Comparison of ENCODE assay signal across 18 cellular contexts in the genomic region with DNA sequence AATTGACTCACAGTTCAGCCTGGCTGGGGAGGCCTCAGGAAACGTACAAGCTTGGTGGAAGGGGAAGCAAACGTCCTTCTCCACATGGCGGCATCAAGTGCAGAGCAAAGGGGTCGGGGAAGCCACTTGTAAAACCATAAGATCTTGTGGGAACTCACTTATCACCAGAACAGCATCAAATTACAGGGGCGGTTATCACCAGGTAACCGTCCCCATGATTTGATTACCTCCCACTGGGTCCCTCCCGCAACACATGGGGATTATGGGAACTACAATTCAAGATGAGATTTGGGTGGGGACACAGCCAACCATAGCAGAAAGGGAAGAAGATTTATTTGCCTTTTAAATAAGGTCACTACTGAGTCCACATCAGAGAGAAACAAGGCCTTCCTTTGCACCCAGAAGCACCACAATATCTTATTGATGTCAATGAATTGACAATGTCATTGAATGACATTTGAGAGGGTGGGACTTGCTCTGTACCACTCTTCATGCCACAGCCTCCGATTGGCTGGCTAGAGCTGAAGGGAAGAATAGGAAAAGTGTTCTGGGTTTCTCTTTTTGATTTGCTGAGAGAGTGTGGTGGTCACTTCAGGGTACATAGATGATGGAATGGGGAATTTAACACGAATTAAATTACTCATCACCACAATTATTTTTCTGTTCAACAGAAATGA. TPM values are rescaled to one million over a fixed set of nuclear protein-coding genes. Genes with fewer than 3 reads are reported as not detected.
DNase-seq lines count a peak whose midpoint lies in the region; ATAC-seq, FAIRE-seq and TF ChIP-seq lines count a peak whose summit lies in the region.
"Had no signal": no experiment of that assay in that cellular context is flagged by ENCODE, and none has a peak within 500 bp of the region (broad histone marks: within the 10 kb centered on the region; RNA-seq: fewer than 3 reads in every experiment).

No MANE protein-coding gene starts in this region.

- no peak overlapping the region for H3K4me3 ChIP-seq in K562
- H3K4me3 ChIP-seq: A549, PC-9, SJSA1 had no signal

- peaks cover 29% of the 10 kb centered on the region for H3K4me1 Mint-ChIP-seq in stimulated activated naive CD8-positive, alpha-beta T cell treated with anti-CD3 and anti-CD28 coated beads, Interleukin-15, amount 100 ng/mL, for 72 hours

- no peak overlapping the region for H3K4me2 ChIP-seq in K562 (ENCODE audit: insufficient read depth, low read length)
- H3K4me2 ChIP-seq: A549, PC-9 had no signal

- no peak for TF ChIP-seq CTCF in K562 (IDR thresholded peaks at IDR 0.05 in 2 of 3, conservative IDR thresholded peaks at IDR 0.05 in 1 of 3; ENCODE audit: insufficient read depth in 2 of 3, low read depth in 1 of 3, low read length in 3 of 3)

- CTCF ChIA-PET in K562 (lab: Yijun Ruan, JAX; ENCODE audit: low intra/inter-chr PET ratio): no interaction called here

- in situ Hi-C loops in K562 (cut with MboI): no loop called here

- no peaks in the 10 kb centered on the region for H3K27me3 ChIP-seq in K562 (ENCODE audit: control insufficient read depth in 2 of 2, insufficient read depth in 2 of 2, low read length in 2 of 2)
- H3K27me3 ChIP-seq: SJSA1 had no signal

- H3K9ac ChIP-seq in K562 (ENCODE audit: insufficient read depth in 1 of 2, low read depth in 2 of 2, low read length in 2 of 2): no peak overlapping the region

- intact Hi-C loops in K562 (cut with micrococcal nuclease): no loop called here

- BruUV-seq in K562 (replicated peaks; lab: Mats Ljungman, UMichigan): no TSS peak

- H3K27ac Mint-ChIP-seq in stimulated activated naive CD8-positive, alpha-beta T cell treated with anti-CD3 and anti-CD28 coated beads, Interleukin-15, amount 100 ng/mL, for 72 hours: peak overlapping the region; percentile 35 to 95
- H3K27ac Mint-ChIP-seq: IgD-negative memory B cell had no signal

- TF ChIP-seq POLR2A in K562 (conservative IDR thresholded peaks at IDR 0.05): no peak

- no peak for ATAC-seq in stimulated activated naive CD8-positive, alpha-beta T cell treated with anti-CD3 and anti-CD28 coated beads, Interleukin-15, amount 100 ng/mL, for 72 hours
- ATAC-seq in stimulated activated naive CD8-positive, alpha-beta T cell treated with anti-CD3 and anti-CD28 coated beads, Interleukin-15, Interleukin-2, amounts not matched to agents 100 U/mL and 50 U/mL, for 24 hours: no peak
- ATAC-seq in K562 (no peak), GM19397 (IDR thresholded peaks at IDR 0.05; ENCODE audit: unreplicated experiment) (no peak)
- ATAC-seq: A549 had no signal

- no peaks in the 10 kb centered on the region for H3K4me1 ChIP-seq in K562 (replicated peaks in 1 of 2; ENCODE audit: control insufficient read depth in 2 of 2, insufficient read depth in 2 of 2, low read length in 2 of 2)
- H3K4me1 ChIP-seq: A549, SJSA1 had no signal

- no peak overlapping the region for H2AFZ ChIP-seq in K562 (ENCODE audit: low read depth, low read length)
- H2AFZ ChIP-seq: PC-9 had no signal

- WGBS in K562 (ENCODE audit: insufficient coverage, low coverage, missing lambda C conversion rate): 76% methylated on average over 9 of the region's 9 CpGs

- H3K4me3 Mint-ChIP-seq in stimulated activated naive CD8-positive, alpha-beta T cell treated with anti-CD3 and anti-CD28 coated beads, Interleukin-15, amount 100 ng/mL, for 72 hours: no peak overlapping the region
- H3K4me3 Mint-ChIP-seq: IgD-negative memory B cell had no signal

- TF ChIP-seq EP300 in K562 (IDR thresholded peaks at IDR 0.05; ENCODE audit: low read length): no peak

- H3K9me1 ChIP-seq in K562 (ENCODE audit: control insufficient read depth, insufficient read depth, low read length): no peaks in the 10 kb centered on the region

- peaks cover 99% of the 10 kb centered on the region for H3K36me3 ChIP-seq in K562 (ENCODE audit: control insufficient read depth, insufficient read depth, low read length)

- H3K9me3 Mint-ChIP-seq in stimulated activated naive CD8-positive, alpha-beta T cell treated with anti-CD3 and anti-CD28 coated beads, Interleukin-15, amount 100 ng/mL, for 72 hours: no peaks in the 10 kb centered on the region
- H3K9me3 Mint-ChIP-seq: IgD-negative memory B cell had no signal

- no peak for TF ChIP-seq RAD21 in K562 (CRISPR knock-in tag; conservative IDR thresholded peaks at IDR 0.05 in 1 of 2, IDR thresholded peaks at IDR 0.05 in 1 of 2)

- no peaks in the 10 kb centered on the region for H4K20me1 ChIP-seq in K562 (replicated peaks; ENCODE audit: control insufficient read depth, insufficient read depth, low read length)

- H3K27me3 Mint-ChIP-seq in stimulated activated naive CD8-positive, alpha-beta T cell treated with anti-CD3 and anti-CD28 coated beads, Interleukin-15, amount 100 ng/mL, for 72 hours: no peaks in the 10 kb centered on the region
- H3K27me3 Mint-ChIP-seq: IgD-negative memory B cell had no signal

- POLR2A ChIA-PET in K562 (lab: Yijun Ruan, JAX): no interaction called here

- no peak overlapping the region for H3K27ac ChIP-seq in K562 (ENCODE audit: extremely low read depth, low read depth, low read length)
- H3K27ac ChIP-seq in temporal lobe (ENCODE audit: low read depth, low read length): peak overlapping the region; percentile 66
- H3K27ac ChIP-seq: A549, C4-2B, PC-9, SJSA1 had no signal

- FAIRE-seq in K562 (lab: Jason Lieb, UNC): peak; percentile 42
- FAIRE-seq: A549 had no signal

- H3K9me3 ChIP-seq in K562 (replicated peaks; ENCODE audit: control insufficient read depth, insufficient read depth, low read depth, low read length): no peaks in the 10 kb centered on the region
- H3K9me3 ChIP-seq: A549, SJSA1 had no signal

- peaks cover 38% of the 10 kb centered on the region; the same call in 2 of the 3 replicates for H3K79me2 ChIP-seq in K562 (ENCODE audit: control insufficient read depth, insufficient read depth, low read length)

- DNase-seq in stimulated activated naive CD8-positive, alpha-beta T cell treated with anti-CD3 and anti-CD28 coated beads, Interleukin-15, amount 100 ng/mL, for 72 hours: no peak
- no peak for DNase-seq in stimulated activated naive CD8-positive, alpha-beta T cell treated with anti-CD3 and anti-CD28 coated beads, Interleukin-15, Interleukin-2, amounts not matched to agents 100 U/mL and 50 U/mL, for 24 hours
- DNase-seq in K562 (ENCODE audit: extremely low read depth in 1 of 4, low spot score in 3 of 4) (no peak), midbrain (lab: John Stamatoyannopoulos, UW) (peak; percentile 65), GM03348 (ENCODE audit: low spot score) (no peak), NCI-H1930 (lab: John Stamatoyannopoulos, UW) (no peak)
- DNase-seq: DMS153, H7, NCI-H2171, NCI-H446 treated with DMSO at 0.1 percent for 48 hours, NCI-H748 treated with DMSO at 0.1 percent for 48 hours, PC-9 had no signal

TF ChIP-seq in K562, 482 proteins besides CTCF, POLR2A, EP300 and RAD21 (continues in another document):
- no peak for TF ChIP-seq ZNF263 (CRISPR knock-in tag; IDR thresholded peaks at IDR 0.05; ENCODE audit: borderline replicate concordance)

RNA-seq across cellular contexts. Expression of a gene that starts 11.0 kb away (rescaled TPM):
- 28.4 and 31.8 TPM in 2 replicates for total RNA-seq in K562 (2011; cell fraction: chromatin; rRNA removed; ENCODE audit: low replicate concordance)
- total RNA-seq in K562 (2011; cell fraction: nucleolus; rRNA removed): 24.7 and 27.8 TPM in 2 replicates
- total RNA-seq in K562 (2011; cell fraction: nucleoplasm; rRNA removed): 25.7 and 27.4 TPM in 2 replicates
- total RNA-seq in K562 (2014; rRNA removed) (48.4 and 65.3 TPM in 2 replicates), K562 (2014; rRNA removed; fragmentation: Illumina TruSeq; extraction: Trizol) (77.3 and 80.8 TPM in 2 replicates), K562 (2015; rRNA removed; fragmentation: Illumina TruSeq; extraction: Trizol) (91.4 and 97.5 TPM in 2 replicates), K562 (2021) (88.6 and 103 TPM in 2 replicates), temporal lobe (13.5 TPM)
- polyA plus RNA-seq in K562 (2011; rRNA removed) (81.4 and 84.4 TPM in 2 replicates), K562 (2014; fragmentation: Illumina TruSeq; extraction: Trizol) (62.3 and 85.4 TPM in 2 replicates), K562 (2014; fragmentation: Nextera tagmentation; extraction: Ambion mirVana) (10 to 100 TPM; 30.0 to 48.3 TPM), K562 (2014; rRNA removed) (54.1 and 60.6 TPM in 2 replicates)
- 56.2 and 87.8 TPM in 2 replicates for polyA plus RNA-seq in K562 (2011; cell fraction: cytosol; rRNA removed)
- 56.6 and 58.2 TPM in 2 replicates for polyA plus RNA-seq in K562 (2011; cell fraction: nucleus; rRNA removed)
- polyA plus RNA-seq in K562 (2012): 36.2 and 50.9 TPM in 2 replicates
- polyA minus RNA-seq in K562 (2011; rRNA and poly(A)+ RNA removed): 97.0 and 97.2 TPM in 2 replicates
- 64.3 and 65.9 TPM in 2 replicates for polyA minus RNA-seq in K562 (2011; cell fraction: cytosol; rRNA and poly(A)+ RNA removed)
- polyA minus RNA-seq in K562 (2011; cell fraction: nucleus; rRNA and poly(A)+ RNA removed): 31.9 and 65.2 TPM in 2 replicates

RNA-seq across cellular contexts. Expression of a gene that starts 11.3 kb away (rescaled TPM):
- 10.5 and 36.3 TPM in 2 replicates for total RNA-seq in K562 (2011; cell fraction: chromatin; rRNA removed; ENCODE audit: low replicate concordance)
- total RNA-seq in K562 (2011; cell fraction: nucleolus; rRNA removed): 7.8 and 10.5 TPM in 2 replicates
- 14.8 and 27.5 TPM in 2 replicates for total RNA-seq in K562 (2011; cell fraction: nucleoplasm; rRNA removed)
- 10.9 and 24.2 TPM in 2 replicates for total RNA-seq in K562 (2014; rRNA removed)
- 13.4 and 18.0 TPM in 2 replicates for total RNA-seq in K562 (2014; rRNA removed; fragmentation: Illumina TruSeq; extraction: Trizol)
- 10.5 and 11.8 TPM in 2 replicates for total RNA-seq in K562 (2015; rRNA removed; fragmentation: Illumina TruSeq; extraction: Trizol)
- total RNA-seq in K562 (2021): 9.7 and 10.1 TPM in 2 replicates
- polyA plus RNA-seq in K562 (2011; rRNA removed): 11.7 and 13.3 TPM in 2 replicates
- 1.9 and 4.1 TPM in 2 replicates for polyA plus RNA-seq in K562 (2011; cell fraction: cytosol; rRNA removed)
- 12.0 and 17.9 TPM in 2 replicates for polyA plus RNA-seq in K562 (2011; cell fraction: nucleus; rRNA removed)
- 6.1 and 9.3 TPM in 2 replicates for polyA plus RNA-seq in K562 (2012)
- polyA plus RNA-seq in K562 (2014; fragmentation: Illumina TruSeq; extraction: Trizol): 6.6 and 10.3 TPM in 2 replicates
- polyA plus RNA-seq in K562 (2014; fragmentation: Nextera tagmentation; extraction: Ambion mirVana): 1 to 10 TPM; 2.1 to 3.3 TPM
- polyA plus RNA-seq in K562 (2014; rRNA removed): 7.5 and 10.6 TPM in 2 replicates
- 26.5 and 26.7 TPM in 2 replicates for polyA minus RNA-seq in K562 (2011; rRNA and poly(A)+ RNA removed)
- polyA minus RNA-seq in K562 (2011; cell fraction: cytosol; rRNA and poly(A)+ RNA removed): 9.6 and 16.6 TPM in 2 replicates
- 14.5 and 26.4 TPM in 2 replicates for polyA minus RNA-seq in K562 (2011; cell fraction: nucleus; rRNA and poly(A)+ RNA removed)
- 56.8 TPM for total RNA-seq in temporal lobe
